ENCODE assay signal across 25 cellular contexts in the genomic region with DNA sequence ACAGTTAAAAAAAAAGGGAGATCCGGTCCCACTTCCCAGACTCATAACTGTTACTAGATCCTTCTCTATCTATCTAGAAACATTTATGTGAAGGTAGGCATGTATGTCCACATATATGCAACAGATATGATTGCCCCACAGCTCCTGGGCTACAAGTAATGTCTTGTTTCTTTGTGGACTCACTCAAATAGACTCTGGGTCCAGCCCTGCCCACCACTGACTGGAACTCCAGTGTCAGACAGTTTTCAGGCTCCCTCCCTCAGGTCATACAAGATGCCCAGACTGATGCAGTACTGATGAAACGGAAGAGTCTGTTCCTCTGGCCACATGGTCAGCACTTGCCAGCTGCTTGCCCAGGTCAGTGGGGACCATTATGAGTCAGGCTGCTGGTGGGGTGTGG. TPM values are rescaled to one million over a fixed set of nuclear protein-coding genes. Genes with fewer than 3 reads are reported as not detected.
DNase-seq lines count a peak whose midpoint lies in the region; ATAC-seq and TF ChIP-seq lines count a peak whose summit lies in the region.
"Had no signal": no experiment of that assay in that cellular context is flagged by ENCODE, and none has a peak within 500 bp of the region (broad histone marks: within the 10 kb centered on the region; RNA-seq: fewer than 3 reads in every experiment).

No MANE protein-coding gene starts in this region.

- no peak overlapping the region for H3K4me2 ChIP-seq in neural progenitor cell

- H3K9me3 ChIP-seq in HEK293 (ENCODE audit: control insufficient read depth, insufficient read depth, low read depth, low read length), result no peaks in the 10 kb centered on the region
- H3K9me3 ChIP-seq in neural progenitor cell (ENCODE audit: low read depth), result no peaks in the 10 kb centered on the region
- H3K9me3 ChIP-seq in upper lobe of left lung, result no peaks in the 10 kb centered on the region
- H3K9me3 ChIP-seq: spleen had no signal

- TF ChIP-seq POLR2A in upper lobe of left lung (IDR thresholded peaks at IDR 0.05), result no peak

- peaks cover 67% of the 10 kb centered on the region for H3K4me1 Mint-ChIP-seq in activated T-cell treated with anti-CD3 and anti-CD28 coated beads, Interleukin-2, amount 50 U/mL, for 24 hours (ENCODE audit: low read depth)
- peaks cover 33% of the 10 kb centered on the region for H3K4me1 Mint-ChIP-seq in neural progenitor cell
- peaks cover 61% of the 10 kb centered on the region for H3K4me1 Mint-ChIP-seq in activated naive CD8-positive, alpha-beta T cell treated with anti-CD3 and anti-CD28 coated beads, Interleukin-2, amount 50 U/mL, for 24 hours
- H3K4me1 Mint-ChIP-seq: memory B cell had no signal

- H3K4me3 ChIP-seq in HEK293 (ENCODE audit: low read depth, low read length) (no peak overlapping the region), neural progenitor cell (no peak overlapping the region), upper lobe of left lung (no peak overlapping the region)
- H3K4me3 ChIP-seq: spleen had no signal

- peaks cover 3% of the 10 kb centered on the region for H3K9me3 Mint-ChIP-seq in activated T-cell treated with anti-CD3 and anti-CD28 coated beads, Interleukin-2, amount 50 U/mL, for 24 hours
- peaks cover 10% of the 10 kb centered on the region for H3K9me3 Mint-ChIP-seq in neural progenitor cell
- peaks cover 7% of the 10 kb centered on the region for H3K9me3 Mint-ChIP-seq in activated naive CD8-positive, alpha-beta T cell treated with anti-CD3 and anti-CD28 coated beads, Interleukin-2, amount 50 U/mL, for 24 hours
- H3K9me3 Mint-ChIP-seq: memory B cell; naive thymus-derived CD8-positive, alpha-beta T cell had no signal

- no peaks in the 10 kb centered on the region for H3F3A ChIP-seq in neural progenitor cell (ENCODE audit: low read depth)

- POLR2A ChIA-PET in HEK293 (lab: Yijun Ruan, JAX), result interaction anchor here (0.7 to 3.1 kb wide), 2 partner anchors 31 to 48 kb away, joined by 8 to 11 read pairs; partner anchors contain the start of gene IER3

- H3K36me3 ChIP-seq in HEK293 (ENCODE audit: control insufficient read depth in 2 of 2, insufficient read depth in 1 of 2, low read length in 2 of 2) (no peaks in the 10 kb centered on the region), neural progenitor cell (no peaks in the 10 kb centered on the region), upper lobe of left lung (no peaks in the 10 kb centered on the region)
- H3K36me3 ChIP-seq: spleen had no signal

- TF ChIP-seq EP300 in upper lobe of left lung (IDR thresholded peaks at IDR 0.05), result no peak

- peak overlapping the region; percentile 16 for H3K27ac Mint-ChIP-seq in activated T-cell treated with anti-CD3 and anti-CD28 coated beads, Interleukin-2, amount 50 U/mL, for 24 hours
- H3K27ac Mint-ChIP-seq in neural progenitor cell, result peak overlapping the region; percentile 54
- H3K27ac Mint-ChIP-seq in activated naive CD8-positive, alpha-beta T cell treated with anti-CD3 and anti-CD28 coated beads, Interleukin-2, amount 50 U/mL, for 24 hours, result no peak overlapping the region
- H3K27ac Mint-ChIP-seq: activated CD4-positive, alpha-beta memory T cell treated with anti-CD3 and anti-CD28 coated beads, Interleukin-2, amount 10 ng/mL, durations not matched to agents 7 days and 5 days; CD4-positive, alpha-beta memory T cell; memory B cell; T-helper 17 cell had no signal

- no peak overlapping the region for H3K27ac ChIP-seq in HEK293 (ENCODE audit: extremely low read depth, low read depth, low read length)
- H3K27ac ChIP-seq in epithelial cell of prostate, result peak overlapping the region; percentile 72
- no peak overlapping the region for H3K27ac ChIP-seq in neural progenitor cell
- no peak overlapping the region for H3K27ac ChIP-seq in upper lobe of left lung
- H3K27ac ChIP-seq: spleen had no signal

- CTCF ChIA-PET in HEK293 (lab: Yijun Ruan, JAX), result interaction anchor here (0.6 to 1.5 kb wide), 2 partner anchors 44 to 45 kb away, joined by 3 to 6 read pairs; no protein-coding TSS in a partner anchor

- H3K27me3 Mint-ChIP-seq in activated T-cell treated with anti-CD3 and anti-CD28 coated beads, Interleukin-2, amount 50 U/mL, for 24 hours, result no peaks in the 10 kb centered on the region
- H3K27me3 Mint-ChIP-seq in neural progenitor cell (ENCODE audit: insufficient read depth, low read depth), result peaks cover 19% of the 10 kb centered on the region
- no peaks in the 10 kb centered on the region for H3K27me3 Mint-ChIP-seq in activated naive CD8-positive, alpha-beta T cell treated with anti-CD3 and anti-CD28 coated beads, Interleukin-2, amount 50 U/mL, for 24 hours
- H3K27me3 Mint-ChIP-seq: activated CD4-positive, alpha-beta memory T cell treated with anti-CD3 and anti-CD28 coated beads, Interleukin-2, amount 10 ng/mL, durations not matched to agents 7 days and 5 days; CD4-positive, alpha-beta memory T cell; naive thymus-derived CD8-positive, alpha-beta T cell; T-helper 17 cell had no signal

- H3K27me3 ChIP-seq in neural progenitor cell, result no peaks in the 10 kb centered on the region
- no peaks in the 10 kb centered on the region for H3K27me3 ChIP-seq in upper lobe of left lung
- H3K27me3 ChIP-seq: spleen had no signal

- H3K4me3 Mint-ChIP-seq in activated T-cell treated with anti-CD3 and anti-CD28 coated beads, Interleukin-2, amount 50 U/mL, for 24 hours, result no peak overlapping the region
- no peak overlapping the region for H3K4me3 Mint-ChIP-seq in neural progenitor cell
- H3K4me3 Mint-ChIP-seq in activated naive CD8-positive, alpha-beta T cell treated with anti-CD3 and anti-CD28 coated beads, Interleukin-2, amount 50 U/mL, for 24 hours, result no peak overlapping the region
- H3K4me3 Mint-ChIP-seq: activated CD4-positive, alpha-beta memory T cell treated with anti-CD3 and anti-CD28 coated beads, Interleukin-2, amount 10 ng/mL, durations not matched to agents 7 days and 5 days; CD4-positive, alpha-beta memory T cell; memory B cell; naive thymus-derived CD8-positive, alpha-beta T cell; T-helper 17 cell had no signal

- no peak for ATAC-seq in upper lobe of left lung (ENCODE audit: low FRiP score in 2 of 2)
- ATAC-seq in activated naive CD8-positive, alpha-beta T cell treated with anti-CD3 and anti-CD28 coated beads, Interleukin-2, amount 50 U/mL, for 24 hours, result no peak
- ATAC-seq: activated CD4-positive, CD25-positive, alpha-beta regulatory T cell treated with anti-CD3 and anti-CD28 coated beads, Interleukin-2, amount 50 U/mL, for 24 hours; naive thymus-derived CD8-positive, alpha-beta T cell; SK-N-SH treated with all-trans-retinoic acid at 6 μM for 48 hours; T-helper 17 cell had no signal

- H3K36me3 Mint-ChIP-seq in activated T-cell treated with anti-CD3 and anti-CD28 coated beads, Interleukin-2, amount 50 U/mL, for 24 hours (ENCODE audit: low read depth), result peaks cover 4% of the 10 kb centered on the region
- no peaks in the 10 kb centered on the region for H3K36me3 Mint-ChIP-seq in neural progenitor cell
- H3K36me3 Mint-ChIP-seq in activated naive CD8-positive, alpha-beta T cell treated with anti-CD3 and anti-CD28 coated beads, Interleukin-2, amount 50 U/mL, for 24 hours (ENCODE audit: low read depth), result peaks cover 7% of the 10 kb centered on the region
- H3K36me3 Mint-ChIP-seq: CD4-positive, alpha-beta memory T cell; memory B cell; naive thymus-derived CD8-positive, alpha-beta T cell had no signal

- H3K79me2 ChIP-seq in neural progenitor cell (ENCODE audit: low read depth), result no peaks in the 10 kb centered on the region

- no peak overlapping the region for H3K9ac ChIP-seq in neural progenitor cell

- DNase-seq in activated T-cell treated with anti-CD3 and anti-CD28 coated beads, Interleukin-2, amount 50 U/mL, for 24 hours, result no peak
- DNase-seq in activated T-cell treated with anti-CD3 and anti-CD28 coated beads for 4 hours (no peak), epithelial cell of prostate (ENCODE audit: low read depth, low spot score) (no peak), neural progenitor cell (ENCODE audit: low spot score) (no peak), upper lobe of left lung (no peak), cortex of kidney (lab: John Stamatoyannopoulos, UW) (no peak)
- DNase-seq in activated naive CD8-positive, alpha-beta T cell treated with anti-CD3 and anti-CD28 coated beads, Interleukin-2, amount 50 U/mL, for 24 hours, result no peak
- DNase-seq: activated CD4-positive, alpha-beta memory T cell treated with anti-CD3 and anti-CD28 coated beads, Interleukin-2, amount 10 ng/mL, durations not matched to agents 7 days and 5 days; activated effector memory CD4-positive, alpha-beta T cell treated with anti-CD3 and anti-CD28 coated beads, Interleukin-2, amount 50 U/mL, for 16 hours; AML-193; CD4-positive, alpha-beta memory T cell; cerebellar nuclear complex; KG1; naive thymus-derived CD8-positive, alpha-beta T cell; NCI-H1417; NCI-H2081; NCI-H748 treated with DMSO at 0.1 percent for 48 hours; RPMI8226; spleen; substantia nigra; T-helper 17 cell had no signal

- H2AFZ ChIP-seq in neural progenitor cell (replicated peaks), result no peak overlapping the region

- 89 to 94% methylated on average over 1 to 2 of the region's 2 CpGs for WGBS in upper lobe of left lung, 2 donors

- H3K4me1 ChIP-seq in HEK293 (ENCODE audit: control insufficient read depth, insufficient read depth, low read length) (no peaks in the 10 kb centered on the region; the same call in 1 of the 2 replicates), neural progenitor cell (peaks cover 5% of the 10 kb centered on the region), upper lobe of left lung (peaks cover 18 to 23% (median 19%) of the 10 kb centered on the region in 4 donors)

- no peaks in the 10 kb centered on the region for H4K20me1 ChIP-seq in neural progenitor cell (ENCODE audit: low read depth)

- TF ChIP-seq CTCF in HEK293 (tag by site-specific recombination; IDR thresholded peaks at IDR 0.05) (no peak), neural progenitor cell (IDR thresholded peaks at IDR 0.05) (no peak), upper lobe of left lung (IDR thresholded peaks at IDR 0.05) (no peak)

TF ChIP-seq in HEK293, 187 proteins besides CTCF, POLR2A, EP300 and RAD21 (continues in another document):
- TF ChIP-seq ZBTB17 (tag by site-specific recombination; IDR thresholded peaks at IDR 0.05) (0 out of 2 replicates have a peak, but pooled peaks have one; percentile 22), BCL11B (tag by site-specific recombination; IDR thresholded peaks at IDR 0.05; ENCODE audit: low read depth) (no peak)

RNA-seq across cellular contexts. Expression of gene IER3, which starts 30.8 kb away (rescaled TPM):
- total RNA-seq in neural progenitor cell (ENCODE audit: low replicate concordance), result 2.0 and 7.1 TPM in 2 replicates
- total RNA-seq in upper lobe of left lung, result 10 to 100 TPM in 4 of 6 donors, 1 to 10 TPM in 2; 4.2 to 61.1 (median 19.8) TPM

RNA-seq across cellular contexts. Expression of gene FLOT1, which starts 32.6 kb away (rescaled TPM):
- 80.3 and 96.9 TPM in 2 replicates for total RNA-seq in neural progenitor cell (ENCODE audit: low replicate concordance)
- total RNA-seq in upper lobe of left lung, result 100 to 1,000 TPM; 133 to 212 (median 143) TPM

RNA-seq across cellular contexts. Expression of gene TUBB, which starts 55.0 kb away (rescaled TPM):
- 1,479 and 2,270 TPM in 2 replicates for total RNA-seq in neural progenitor cell (ENCODE audit: low replicate concordance)
- total RNA-seq in upper lobe of left lung, result 100 to 1,000 TPM in 4 of 6 donors, 10 to 100 TPM in 2; 71.2 to 347 (median 149) TPM

RNA-seq across cellular contexts. Expression of gene MDC1, which starts 58.0 kb away (rescaled TPM):
- total RNA-seq in neural progenitor cell (ENCODE audit: low replicate concordance) (22.6 and 29.5 TPM in 2 replicates), upper lobe of left lung (10 to 100 TPM; 13.5 to 33.5 (median 24.2) TPM)
